In genomic region chr19:34960103-34960805, GRCh38 we compare ENCODE assay signal across 13 cellular contexts. TPM values are rescaled to one million over a fixed set of nuclear protein-coding genes. Genes with fewer than 3 reads are reported as not detected.
DNase-seq lines count a peak whose midpoint lies in the region; ATAC-seq and TF ChIP-seq lines count a peak whose summit lies in the region.
"Had no signal": no experiment of that assay in that cellular context is flagged by ENCODE, and none has a peak within 500 bp of the region (broad histone marks: within the 10 kb centered on the region; RNA-seq: fewer than 3 reads in every experiment).

No MANE protein-coding gene starts in this region.

- peaks cover 29% of the 10 kb centered on the region for H3K4me1 Mint-ChIP-seq in CD4-positive, alpha-beta T cell (ENCODE audit: low read depth)
- peaks cover 26 to 27% of the 10 kb centered on the region in 2 donors for H3K4me1 Mint-ChIP-seq in natural killer cell treated with Interleukin-12 subunit alpha and Interleukin-12 subunit beta and Interleukin-15 and Interleukin-18, amount 100 ng/mL, for 72 hours (ENCODE audit: low read depth in 2 of 2)

- POLR2A ChIA-PET in CD4-positive, alpha-beta T cell (lab: Charles Lee), result interaction anchor here (1.5 kb wide), 1 partner anchor 11 kb away, joined by 5 read pairs; no protein-coding TSS in a partner anchor

- peaks cover 27% of the 10 kb centered on the region for H3K9me3 Mint-ChIP-seq in CD4-positive, alpha-beta T cell
- peaks cover 44% of the 10 kb centered on the region for H3K9me3 Mint-ChIP-seq in natural killer cell treated with Interleukin-12 subunit alpha and Interleukin-12 subunit beta and Interleukin-15 and Interleukin-18, amount 100 ng/mL, for 72 hours

- H3K27ac Mint-ChIP-seq in CD4-positive, alpha-beta T cell, result peak overlapping the region; percentile 79
- H3K27ac Mint-ChIP-seq in natural killer cell treated with Interleukin-12 subunit alpha and Interleukin-12 subunit beta and Interleukin-15 and Interleukin-18, amount 100 ng/mL, for 72 hours, result peak overlapping the region in 1 of 2 donors; percentile 24

- H3K27me3 ChIP-seq in CD4-positive, alpha-beta T cell (ENCODE audit: control insufficient read depth, insufficient read depth, low read length), result no peaks in the 10 kb centered on the region
- H3K27me3 ChIP-seq: Peyer's patch, uterus had no signal

- no peak for ATAC-seq in CD4-positive, alpha-beta T cell (ENCODE audit: poor library complexity)
- no peak for ATAC-seq in natural killer cell treated with Interleukin-12 subunit alpha and Interleukin-12 subunit beta and Interleukin-15 and Interleukin-18, amount 100 ng/mL, for 72 hours

- H3K4me3 Mint-ChIP-seq in CD4-positive, alpha-beta T cell, result peak overlapping the region; percentile 78
- H3K4me3 Mint-ChIP-seq in natural killer cell treated with Interleukin-12 subunit alpha and Interleukin-12 subunit beta and Interleukin-15 and Interleukin-18, amount 100 ng/mL, for 72 hours, result peak overlapping the region; percentile 8

- intact Hi-C loops in CD4-positive, alpha-beta T cell (cut with DNase I, micrococcal nuclease), result loop anchor here in 1 of 2 experiments (5.0 kb wide), 1 partner anchor 188 kb away; the partner anchor contains the start of gene ZNF599

- no peak overlapping the region for H3K27ac ChIP-seq in CD4-positive, alpha-beta T cell (ENCODE audit: low read depth, low read length)
- H3K27ac ChIP-seq in coronary artery, result no peak overlapping the region
- H3K27ac ChIP-seq: KMS-11, Peyer's patch, uterus had no signal

- no peak for DNase-seq in CD4-positive, alpha-beta T cell
- DNase-seq in HS-27A (ENCODE audit: low read depth) (peak; percentile 33), astrocyte of the spinal cord (ENCODE audit: low read depth, low spot score) (peak; percentile 89), coronary artery (ENCODE audit: low spot score) (no peak), DMS53 treated with DMSO at 0.1 percent for 48 hours (lab: John Stamatoyannopoulos, UW; ENCODE audit: unreplicated experiment) (no peak), NCI-H1930 (lab: John Stamatoyannopoulos, UW) (no peak)
- DNase-seq in natural killer cell treated with Interleukin-12 subunit alpha and Interleukin-12 subunit beta and Interleukin-15 and Interleukin-18, amount 100 ng/mL, for 72 hours (ENCODE audit: low spot score), result no peak
- DNase-seq: DND-41, NCI-H2171 treated with DMSO at 0.1 percent for 48 hours, Peyer's patch, small intestine, uterus had no signal

- in situ Hi-C loops in astrocyte of the spinal cord (cut with HindIII; ENCODE audit: low sequenced_read_pairs), result no loop called here

- H3K36me3 Mint-ChIP-seq in CD4-positive, alpha-beta T cell (ENCODE audit: low read depth), result peaks cover 94% of the 10 kb centered on the region
- peaks cover 69% of the 10 kb centered on the region for H3K36me3 Mint-ChIP-seq in natural killer cell treated with Interleukin-12 subunit alpha and Interleukin-12 subunit beta and Interleukin-15 and Interleukin-18, amount 100 ng/mL, for 72 hours

- H3K4me3 ChIP-seq in astrocyte of the spinal cord (ENCODE audit: low read depth, low read length) (no peak overlapping the region), coronary artery (no peak overlapping the region)
- H3K4me3 ChIP-seq: Peyer's patch, uterus had no signal

- TF ChIP-seq CTCF in CD4-positive, alpha-beta T cell (IDR thresholded peaks at IDR 0.05), result no peak
- TF ChIP-seq CTCF in astrocyte of the spinal cord (IDR thresholded peaks at IDR 0.05; ENCODE audit: low read depth, low read length), result no peak
- no peak for TF ChIP-seq CTCF in coronary artery (IDR thresholded peaks at IDR 0.05)

- peaks cover 74% of the 10 kb centered on the region for H3K9me3 ChIP-seq in CD4-positive, alpha-beta T cell (ENCODE audit: control insufficient read depth, low read length)

- no peaks in the 10 kb centered on the region for H3K27me3 Mint-ChIP-seq in CD4-positive, alpha-beta T cell
- H3K27me3 Mint-ChIP-seq in natural killer cell treated with Interleukin-12 subunit alpha and Interleukin-12 subunit beta and Interleukin-15 and Interleukin-18, amount 100 ng/mL, for 72 hours, result no peaks in the 10 kb centered on the region

- CTCF ChIA-PET in CD4-positive, alpha-beta T cell (lab: Charles Lee), result interaction anchor here (0.9 kb wide), 1 partner anchor 13 kb away, joined by 3 read pairs; no protein-coding TSS in a partner anchor

RNA-seq across cellular contexts. Expression of gene ZNF792, which starts 3.8 kb away (rescaled TPM):
- total RNA-seq in CD4-positive, alpha-beta T cell, result 1 to 10 TPM; 6.8 to 8.9 TPM
- total RNA-seq in natural killer cell treated with Interleukin-12 subunit alpha and Interleukin-12 subunit beta and Interleukin-15 and Interleukin-18, amount 100 ng/mL, for 72 hours, result 1 to 10 TPM; 7.7 to 8.2 TPM

RNA-seq across cellular contexts. Expression of gene ZNF30, which starts 33.6 kb away (rescaled TPM):
- total RNA-seq in CD4-positive, alpha-beta T cell, result 1 to 10 TPM in 1 of 2 experiments, under 1 TPM in 1; 0.84 to 1.1 TPM
- total RNA-seq in natural killer cell treated with Interleukin-12 subunit alpha and Interleukin-12 subunit beta and Interleukin-15 and Interleukin-18, amount 100 ng/mL, for 72 hours, result 1 to 10 TPM; 3.1 to 6.6 TPM

RNA-seq across cellular contexts. Expression of gene GRAMD1A, which starts 39.9 kb away (rescaled TPM):
- total RNA-seq in CD4-positive, alpha-beta T cell, result 100 to 1,000 TPM; 221 to 229 TPM
- total RNA-seq in natural killer cell treated with Interleukin-12 subunit alpha and Interleukin-12 subunit beta and Interleukin-15 and Interleukin-18, amount 100 ng/mL, for 72 hours, result 100 to 1,000 TPM in 1 of 2 donors, 10 to 100 TPM in 1; 57.8 to 106 TPM

Comparison
In these comparisons a context has a peak if more than half of its experiments do, and no peak if none do; other contexts are left out.
1. DNase-seq: peak in HS-27A (single experiment) and astrocyte of the spinal cord (single experiment); none in CD4-positive, alpha-beta T cell (0 of 10), natural killer cell treated with Interleukin-12 subunit alpha and Interleukin-12 subunit beta and Interleukin-15 and Interleukin-18, amount 100 ng/mL, for 72 hours (single experiment), coronary artery (single experiment), DMS53 treated with DMSO at 0.1 percent for 48 hours (single experiment) and NCI-H1930 (0 of 2).